8 cellular contexts compared by ENCODE assay signal in the genomic region with DNA sequence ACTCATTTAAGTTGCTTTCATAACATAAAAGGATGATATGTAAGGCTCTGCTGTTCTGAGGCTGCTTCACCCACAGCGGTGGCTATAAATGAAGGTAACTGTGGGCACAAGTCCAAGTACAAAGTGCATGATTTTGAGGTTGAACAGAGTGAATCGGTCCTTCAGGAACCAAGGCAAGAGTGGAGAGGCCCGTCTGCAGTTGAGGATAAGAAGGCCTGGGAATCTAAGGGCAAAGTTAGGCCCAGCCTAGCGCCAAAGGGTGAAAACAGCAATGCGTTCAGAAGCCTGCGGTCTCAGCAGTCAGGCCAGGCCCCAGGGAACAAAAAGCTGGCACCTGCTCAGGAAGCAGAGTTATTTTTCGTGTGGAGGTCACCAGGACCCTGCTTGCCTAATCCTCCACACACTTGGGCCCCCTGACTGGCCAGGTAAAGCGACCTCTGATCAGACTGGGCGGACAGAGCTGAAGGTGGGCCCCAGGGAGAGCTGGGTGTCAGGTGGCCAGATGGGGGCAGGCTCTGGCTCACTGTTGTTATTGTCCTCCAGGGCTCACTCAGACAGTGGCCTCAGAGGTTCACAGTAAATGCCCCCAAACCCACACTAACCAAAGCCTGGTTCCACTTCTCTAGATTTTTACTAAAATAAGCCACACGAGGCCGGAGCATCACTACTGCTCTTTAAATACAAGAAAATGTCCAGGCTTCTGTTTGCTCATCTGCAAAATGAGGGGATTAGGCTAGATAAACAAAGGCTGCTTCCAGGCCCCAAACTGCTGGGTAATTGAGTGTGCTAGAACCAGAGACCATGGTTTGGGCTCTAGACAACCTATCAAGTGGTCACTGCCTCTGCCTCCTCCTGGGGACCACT. TPM values are rescaled to one million over a fixed set of nuclear protein-coding genes. Genes with fewer than 3 reads are reported as not detected.
DNase-seq lines count a peak whose midpoint lies in the region; ATAC-seq and TF ChIP-seq lines count a peak whose summit lies in the region.

No MANE protein-coding gene starts in this region.

- H3K9ac ChIP-seq in smooth muscle cell (ENCODE audit: low read depth), result no peak overlapping the region

- peak; percentile 76 for ATAC-seq in Right ventricle myocardium superior (ENCODE audit: poor library complexity)

- H3K9me3 Mint-ChIP-seq in activated T-cell treated with anti-CD3 and anti-CD28 coated beads, Interleukin-2, amount 50 U/mL, for 24 hours, result no peaks in the 10 kb centered on the region

- no peak for DNase-seq in activated T-cell treated with anti-CD3 and anti-CD28 coated beads, Interleukin-2, amount 50 U/mL, for 24 hours
- DNase-seq in activated T-cell treated with anti-CD3 and anti-CD28 coated beads, Interleukin-2, amount 50 U/mL, for 1 hour, result no peak
- peak; percentile 50 to 64 (median 61) for DNase-seq in Peyer's patch
- DNase-seq in Right ventricle myocardium superior, result peak; percentile 57
- no peak for DNase-seq in smooth muscle cell (lab: John Stamatoyannopoulos, UW; ENCODE audit: unreplicated experiment)
- DNase-seq in medulla oblongata (ENCODE audit: extremely low spot score), result no peak
- no peak for DNase-seq in mesenteric fat pad (ENCODE audit: low spot score)
- DNase-seq in NK-92 treated with Interleukin-12 subunit alpha and Interleukin-12 subunit beta, amount 100 ng/mL, for 24 hours (lab: John Stamatoyannopoulos, UW), result no peak

- peaks cover 0 to 20% (median 10%) of the 10 kb centered on the region in 4 donors for H3K4me1 ChIP-seq in Peyer's patch
- H3K4me1 ChIP-seq in smooth muscle cell (ENCODE audit: low read depth), result peaks cover 28% of the 10 kb centered on the region

- H2AFZ ChIP-seq in smooth muscle cell (ENCODE audit: low read depth), result no peak overlapping the region

- peaks cover 32% of the 10 kb centered on the region for H3F3A ChIP-seq in smooth muscle cell (ENCODE audit: low read depth)

- H3K4me3 ChIP-seq in Peyer's patch (no peak overlapping the region), smooth muscle cell (no peak overlapping the region)

- H3K27ac ChIP-seq in Peyer's patch (peak overlapping the region; percentile 52 to 86 (median 73)), smooth muscle cell (ENCODE audit: low read depth) (peak overlapping the region; percentile 66)

- H3K4me2 ChIP-seq in smooth muscle cell, result peak overlapping the region; percentile 47

- 49% methylated on average over 11 of the region's 11 CpGs for WGBS in smooth muscle cell (ENCODE audit: low lambda C conversion rate)

- intact Hi-C loops in Right ventricle myocardium superior (cut with DNase I), result no loop called here

- H3K36me3 Mint-ChIP-seq in activated T-cell treated with anti-CD3 and anti-CD28 coated beads, Interleukin-2, amount 50 U/mL, for 24 hours (ENCODE audit: low read depth), result peaks cover 26% of the 10 kb centered on the region

- H3K27ac Mint-ChIP-seq in activated T-cell treated with anti-CD3 and anti-CD28 coated beads, Interleukin-2, amount 50 U/mL, for 24 hours, result peak overlapping the region; percentile 53

- no peaks in the 10 kb centered on the region for H3K27me3 Mint-ChIP-seq in activated T-cell treated with anti-CD3 and anti-CD28 coated beads, Interleukin-2, amount 50 U/mL, for 24 hours

- H3K27me3 ChIP-seq in Peyer's patch (no peaks in the 10 kb centered on the region), smooth muscle cell (ENCODE audit: low read depth) (no peaks in the 10 kb centered on the region)

- H3K36me3 ChIP-seq in Peyer's patch (peaks cover 0 to 15% (median 0%) of the 10 kb centered on the region in 3 donors), smooth muscle cell (ENCODE audit: low read depth) (no peaks in the 10 kb centered on the region)

- H3K79me2 ChIP-seq in smooth muscle cell (ENCODE audit: low read depth), result peaks cover 45% of the 10 kb centered on the region

- peaks cover 25% of the 10 kb centered on the region for H3K4me1 Mint-ChIP-seq in activated T-cell treated with anti-CD3 and anti-CD28 coated beads, Interleukin-2, amount 50 U/mL, for 24 hours (ENCODE audit: low read depth)

- TF ChIP-seq CTCF in Peyer's patch (IDR thresholded peaks at IDR 0.05), result peak in 3 of 6 experiments; percentile 6 to 11 (median 11)
- no peak for TF ChIP-seq CTCF in smooth muscle cell (IDR thresholded peaks at IDR 0.05; ENCODE audit: borderline replicate concordance, insufficient read depth, poor library complexity, severe bottlenecking)

- H3K4me3 Mint-ChIP-seq in activated T-cell treated with anti-CD3 and anti-CD28 coated beads, Interleukin-2, amount 50 U/mL, for 24 hours, result no peak overlapping the region

- H3K9me3 ChIP-seq in Peyer's patch, result no peaks in the 10 kb centered on the region
- H3K9me3 ChIP-seq in smooth muscle cell (replicated peaks; ENCODE audit: low read depth), result no peaks in the 10 kb centered on the region

- peaks cover 17% of the 10 kb centered on the region for H4K20me1 ChIP-seq in smooth muscle cell (ENCODE audit: low read depth)

- no peak for TF ChIP-seq POLR2A in Peyer's patch (IDR thresholded peaks at IDR 0.05)

RNA-seq across cellular contexts. Expression of a gene that starts 46.4 kb away (rescaled TPM):
- total RNA-seq in Peyer's patch (10 to 100 TPM; 26.8 to 51.7 (median 44.9) TPM), Right ventricle myocardium superior (54.0 TPM), smooth muscle cell (25.6 and 26.2 TPM in 2 replicates), mesenteric fat pad (77.0 TPM)
- 8.6 and 16.0 TPM in 2 replicates for polyA plus RNA-seq in smooth muscle cell

Comparison
In these comparisons a context has a peak if more than half of its experiments do, and no peak if none do; other contexts are left out.
1. DNase-seq: peak in Peyer's patch (3 of 3) and Right ventricle myocardium superior (single experiment); none in activated T-cell treated with anti-CD3 and anti-CD28 coated beads, Interleukin-2, amount 50 U/mL, for 24 hours (single experiment), activated T-cell treated with anti-CD3 and anti-CD28 coated beads, Interleukin-2, amount 50 U/mL, for 1 hour (single experiment), smooth muscle cell (single experiment), medulla oblongata (single experiment), mesenteric fat pad (single experiment) and NK-92 treated with Interleukin-12 subunit alpha and Interleukin-12 subunit beta, amount 100 ng/mL, for 24 hours (single experiment).